10 cellular contexts compared by ENCODE assay signal in the genomic region with DNA sequence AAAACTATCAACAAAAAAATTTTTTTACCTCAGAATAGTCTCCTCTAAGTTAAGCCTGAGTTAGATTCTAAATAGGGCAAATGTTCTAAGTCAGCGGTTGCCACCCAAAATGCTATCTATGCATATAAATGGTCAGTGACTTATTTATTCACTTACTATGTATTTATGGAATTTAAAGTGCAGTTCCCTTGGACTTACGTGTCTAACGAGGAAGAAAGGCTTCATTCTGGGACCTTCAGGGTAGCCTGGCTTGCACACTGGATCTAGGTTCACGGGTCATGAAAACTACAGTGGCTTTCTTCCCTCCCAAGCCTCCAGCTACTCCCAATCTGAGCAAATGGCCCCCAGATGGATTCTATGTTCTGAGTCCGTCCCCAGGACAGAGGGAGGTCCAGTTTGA.
DNase-seq lines count a peak whose midpoint lies in the region; ATAC-seq and TF ChIP-seq lines count a peak whose summit lies in the region.
"Had no signal": no experiment of that assay in that cellular context is flagged by ENCODE, and none has a peak within 500 bp of the region (broad histone marks: within the 10 kb centered on the region; RNA-seq: fewer than 3 reads in every experiment).

No MANE protein-coding gene starts in this region.

- H3K4me1 ChIP-seq in ascending aorta = peaks cover 7 to 40% of the 10 kb centered on the region in 2 donors
- H3K4me1 ChIP-seq in mucosa of stomach (ENCODE audit: control insufficient read depth, insufficient read depth, low read length) = peaks cover 68% of the 10 kb centered on the region
- H3K4me1 ChIP-seq in thyroid gland = peaks cover 33 to 44% of the 10 kb centered on the region in 2 donors

- H3K27ac ChIP-seq in ascending aorta (peak overlapping the region; percentile 50 to 84), thyroid gland (peak overlapping the region; percentile 5 to 68 (median 13))

- 93% methylated on average over 5 of the region's 5 CpGs for WGBS in thyroid gland, 2 donors

- intact Hi-C loops in ascending aorta (cut with DNase I) (no loop called here), thyroid gland (cut with DNase I) (no loop called here)

- no peaks in the 10 kb centered on the region for H3K27me3 Mint-ChIP-seq in activated naive CD4-positive, alpha-beta T cell treated with anti-CD3 and anti-CD28 coated beads, Interleukin-2, amount 50 U/mL, for 24 hours

- no peaks in the 10 kb centered on the region for H3K36me3 ChIP-seq in ascending aorta
- no peaks in the 10 kb centered on the region for H3K36me3 ChIP-seq in mucosa of stomach (ENCODE audit: control insufficient read depth, insufficient read depth, low read length)
- H3K36me3 ChIP-seq in thyroid gland = no peaks in the 10 kb centered on the region
- H3K36me3 ChIP-seq: BLaER1 treated with 17β-estradiol and CSF1 and Interleukin-3, amounts not matched to agents 10 nM and 100 nM had no signal

- peaks cover 50% of the 10 kb centered on the region for H3K4me1 Mint-ChIP-seq in activated naive CD4-positive, alpha-beta T cell treated with anti-CD3 and anti-CD28 coated beads, Interleukin-2, amount 50 U/mL, for 24 hours

- peak overlapping the region; percentile 16 for H3K4me3 Mint-ChIP-seq in activated naive CD4-positive, alpha-beta T cell treated with anti-CD3 and anti-CD28 coated beads, Interleukin-2, amount 50 U/mL, for 24 hours

- no peak for TF ChIP-seq POLR2A in thyroid gland (IDR thresholded peaks at IDR 0.05)

- no peak overlapping the region for H3K4me3 ChIP-seq in ascending aorta
- no peak overlapping the region for H3K4me3 ChIP-seq in mucosa of stomach (ENCODE audit: low read length)
- no peak overlapping the region for H3K4me3 ChIP-seq in thyroid gland (replicated peaks in 1 of 3)
- H3K4me3 ChIP-seq: BLaER1 treated with 17β-estradiol and CSF1 and Interleukin-3, amounts not matched to agents 10 nM and 100 nM had no signal

- no peaks in the 10 kb centered on the region for H3K27me3 ChIP-seq in ascending aorta
- no peaks in the 10 kb centered on the region for H3K27me3 ChIP-seq in mucosa of stomach (ENCODE audit: control insufficient read depth, insufficient read depth, low read length)
- no peaks in the 10 kb centered on the region for H3K27me3 ChIP-seq in thyroid gland
- H3K27me3 ChIP-seq: BLaER1 treated with 17β-estradiol and CSF1 and Interleukin-3, amounts not matched to agents 10 nM and 100 nM had no signal

- H3K27ac Mint-ChIP-seq in activated naive CD4-positive, alpha-beta T cell treated with anti-CD3 and anti-CD28 coated beads, Interleukin-2, amount 50 U/mL, for 24 hours = peak overlapping the region; percentile 94

- DNase-seq in activated naive CD4-positive, alpha-beta T cell (lab: John Stamatoyannopoulos, UW) = no peak
- no peak for DNase-seq in ascending aorta (ENCODE audit: low spot score in 2 of 2)
- no peak for DNase-seq in thyroid gland
- DNase-seq in germinal center (ENCODE audit: low spot score) = no peak
- DNase-seq in NCI-H1092 treated with DMSO at 0.1 percent for 48 hours (lab: John Stamatoyannopoulos, UW) = no peak
- DNase-seq: anterior cingulate cortex had no signal

- H3K9me3 ChIP-seq in ascending aorta (no peaks in the 10 kb centered on the region), mucosa of stomach (ENCODE audit: control insufficient read depth, low read length) (no peaks in the 10 kb centered on the region), thyroid gland (no peaks in the 10 kb centered on the region)
- H3K9me3 ChIP-seq: BLaER1 treated with 17β-estradiol and CSF1 and Interleukin-3, amounts not matched to agents 10 nM and 100 nM had no signal

- ATAC-seq in GM18870 (IDR thresholded peaks at IDR 0.05; ENCODE audit: unreplicated experiment) = no peak

- no peaks in the 10 kb centered on the region for H3K36me3 Mint-ChIP-seq in activated naive CD4-positive, alpha-beta T cell treated with anti-CD3 and anti-CD28 coated beads, Interleukin-2, amount 50 U/mL, for 24 hours

- H3K9ac ChIP-seq in mucosa of stomach (ENCODE audit: low read length) = peak overlapping the region; percentile 65

- no peaks in the 10 kb centered on the region for H3K9me3 Mint-ChIP-seq in activated naive CD4-positive, alpha-beta T cell treated with anti-CD3 and anti-CD28 coated beads, Interleukin-2, amount 50 U/mL, for 24 hours

- TF ChIP-seq CTCF in ascending aorta (IDR thresholded peaks at IDR 0.05) (no peak), thyroid gland (IDR thresholded peaks at IDR 0.05) (no peak)
